18 cellular contexts compared by ENCODE assay signal in genomic region chr10:100713049-100713858, GRCh38. TPM values are rescaled to one million over a fixed set of nuclear protein-coding genes. Genes with fewer than 3 reads are reported as not detected.
A peak's percentile ranks its signal among the peaks of the same experiment; 100 is the strongest.
DNase-seq lines count a peak whose midpoint lies in the region; ATAC-seq and TF ChIP-seq lines count a peak whose summit lies in the region.
"Had no signal": no experiment of that assay in that cellular context is flagged by ENCODE, and none has a peak within 500 bp of the region (broad histone marks: within the 10 kb centered on the region; RNA-seq: fewer than 3 reads in every experiment).

No MANE protein-coding gene starts in this region.

- no peaks in the 10 kb centered on the region for H3K9me3 Mint-ChIP-seq in chondrocyte (ENCODE audit: low read depth)
- H3K9me3 Mint-ChIP-seq in type B pancreatic cell, result no peaks in the 10 kb centered on the region
- H3K9me3 Mint-ChIP-seq: stimulated activated naive CD8-positive, alpha-beta T cell treated with anti-CD3 and anti-CD28 coated beads, Interleukin-15, Interleukin-2, amounts not matched to agents 100 ng/mL and 50 ng/mL, for 24 hours had no signal

- H3K27me3 Mint-ChIP-seq in chondrocyte (ENCODE audit: low read depth) (peaks cover 71% of the 10 kb centered on the region), type B pancreatic cell (peaks cover 95% of the 10 kb centered on the region)

- H3K4me3 Mint-ChIP-seq in chondrocyte (ENCODE audit: unreplicated experiment) (peak overlapping the region; percentile 55), type B pancreatic cell (peak overlapping the region; percentile 71)
- H3K4me3 Mint-ChIP-seq: stimulated activated naive CD8-positive, alpha-beta T cell treated with anti-CD3 and anti-CD28 coated beads, Interleukin-15, Interleukin-2, amounts not matched to agents 100 ng/mL and 50 ng/mL, for 24 hours had no signal

- TF ChIP-seq CTCF in chondrocyte (IDR thresholded peaks at IDR 0.05) (no peak), type B pancreatic cell (conservative IDR thresholded peaks at IDR 0.05) (no peak)

- H3K4me1 Mint-ChIP-seq in chondrocyte (ENCODE audit: low read depth) (peaks cover 10% of the 10 kb centered on the region), type B pancreatic cell (ENCODE audit: unreplicated experiment) (peaks cover 9% of the 10 kb centered on the region)

- 5% methylated on average over 37 of the region's 37 CpGs for WGBS in right cardiac atrium

- H3K27me3 ChIP-seq in right cardiac atrium (ENCODE audit: control insufficient read depth, insufficient read depth), result peaks cover 4% of the 10 kb centered on the region

- no peaks in the 10 kb centered on the region for H3K9me3 ChIP-seq in right cardiac atrium (ENCODE audit: control insufficient read depth, low read length)
- H3K9me3 ChIP-seq: esophagus squamous epithelium had no signal

- H3K4me3 ChIP-seq in right cardiac atrium (ENCODE audit: low read length), result peak overlapping the region; percentile 19

- intact Hi-C loops in right cardiac atrium (cut with DNase I), result no loop called here
- intact Hi-C loops in Right ventricle myocardium inferior (cut with DNase I), result no loop called here

- DNase-seq in right cardiac atrium (no peak), Right ventricle myocardium inferior (ENCODE audit: missing footprints) (no peak), chondrocyte (ENCODE audit: low spot score) (no peak), mesenteric fat pad (ENCODE audit: low spot score) (peak; percentile 75), type B pancreatic cell (ENCODE audit: extremely low spot score, unreplicated experiment) (no peak), AG08396 (ENCODE audit: low spot score) (no peak), substantia nigra (lab: John Stamatoyannopoulos, UW) (no peak), NCI-H226 (no peak)
- DNase-seq: activated CD4-positive, alpha-beta T cell treated with anti-CD3 and anti-CD28 coated beads for 4 hours; activated effector memory CD4-positive, alpha-beta T cell treated with Interleukin-2 at 50 U/mL for 16 hours; esophagus squamous epithelium; Kasumi-1; NCI-H187 treated with DMSO at 0.1 percent for 48 hours; occipital lobe; SW 1271 had no signal

- ATAC-seq in right cardiac atrium (no peak), Right ventricle myocardium inferior (no peak)

- H3K36me3 Mint-ChIP-seq in chondrocyte (ENCODE audit: low read depth) (peaks cover 5% of the 10 kb centered on the region), type B pancreatic cell (no peaks in the 10 kb centered on the region)

- H3K27ac Mint-ChIP-seq in chondrocyte (ENCODE audit: unreplicated experiment) (no peak overlapping the region), type B pancreatic cell (no peak overlapping the region)
- H3K27ac Mint-ChIP-seq: stimulated activated naive CD8-positive, alpha-beta T cell treated with anti-CD3 and anti-CD28 coated beads, Interleukin-15, Interleukin-2, amounts not matched to agents 100 ng/mL and 50 ng/mL, for 24 hours had no signal

- H3K27ac ChIP-seq in right cardiac atrium (ENCODE audit: low read length) (no peak overlapping the region), substantia nigra (ENCODE audit: low read depth, low read length, poor library complexity, severe bottlenecking) (no peak overlapping the region)
- H3K27ac ChIP-seq: C4-2B, esophagus squamous epithelium had no signal

- H3K4me1 ChIP-seq in right cardiac atrium (ENCODE audit: control insufficient read depth, insufficient read depth, low read length), result no peaks in the 10 kb centered on the region

RNA-seq across cellular contexts. Expression of gene PAX2, which starts 32.1 kb away (rescaled TPM):
- total RNA-seq in right cardiac atrium (not detected), Right ventricle myocardium inferior (not detected), chondrocyte (0.62 to 0.87 TPM in 2 of 3 replicates, not detected in the other), mesenteric fat pad (not detected), type B pancreatic cell (ENCODE audit: low replicate concordance) (0.19 and 4.4 TPM in 2 replicates)
- polyA plus RNA-seq in right cardiac atrium, result not detected
- total RNA-seq: esophagus squamous epithelium, occipital lobe had no signal
- polyA plus RNA-seq: keratinocyte had no signal
